In the genomic region with DNA sequence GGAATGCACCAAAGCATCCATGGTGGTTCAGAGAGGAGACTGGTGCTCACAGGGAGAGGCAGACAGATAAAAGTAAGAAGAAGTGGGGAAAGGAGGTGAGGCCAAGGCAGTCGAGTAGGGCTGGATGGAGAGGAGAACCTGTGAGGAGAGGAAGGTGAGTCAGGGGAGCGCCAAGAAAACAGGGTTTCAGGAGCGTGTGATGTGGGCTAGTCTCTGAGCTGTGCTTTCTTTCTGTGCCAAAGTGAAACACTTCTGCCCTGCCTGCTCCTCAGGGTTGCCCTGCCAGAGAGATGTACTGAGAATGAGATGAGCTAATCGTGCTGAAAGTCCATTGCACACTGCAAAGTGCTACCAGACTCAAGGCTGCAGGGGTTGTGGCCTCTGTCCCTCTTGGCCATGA, we compare ENCODE assay signal across 15 cellular contexts.
"Had no signal": no experiment of that assay in that cellular context is flagged by ENCODE, and none has a peak within 500 bp of the region (broad histone marks: within the 10 kb centered on the region; RNA-seq: fewer than 3 reads in every experiment).

No MANE protein-coding gene starts in this region.

- DNase-seq: effector CD8-positive, alpha-beta T cell; heart left ventricle; hippocampal formation; left colon; left ventricle myocardium superior; mesendoderm; naive thymus-derived CD4-positive, alpha-beta T cell; nephron progenitor cell; psoas muscle; right lobe of liver; stimulated activated CD4-positive, alpha-beta T cell treated with anti-CD3 and anti-CD28 coated beads, Interleukin-4, amount 100 ng/mL, for 24 hours; stimulated activated naive B cell treated with anti-CD40 and anti-IgM and Interleukin-4, amounts not matched to agents 10 μg/mL and 1 μg/mL and 100 μg/mL, for 72 hours; trophoblast cell had no signal

- H3K36me3 ChIP-seq: heart left ventricle, neutrophil, right lobe of liver had no signal

- H3K27me3 ChIP-seq: neutrophil, right lobe of liver had no signal

- H3K4me1 ChIP-seq: psoas muscle, right lobe of liver had no signal

- H3K36me3 Mint-ChIP-seq: naive thymus-derived CD4-positive, alpha-beta T cell; stimulated activated naive B cell treated with anti-CD40 and anti-IgM and Interleukin-4, amounts not matched to agents 10 μg/mL and 1 μg/mL and 100 μg/mL, for 72 hours had no signal

- H3K27ac ChIP-seq: coronary artery, heart left ventricle, neutrophil, psoas muscle, right lobe of liver had no signal

- H3K27ac Mint-ChIP-seq: naive thymus-derived CD4-positive, alpha-beta T cell; nephron progenitor cell; stimulated activated naive B cell treated with anti-CD40 and anti-IgM and Interleukin-4, amounts not matched to agents 10 μg/mL and 1 μg/mL and 100 μg/mL, for 72 hours had no signal

- H3K4me3 Mint-ChIP-seq: naive thymus-derived CD4-positive, alpha-beta T cell; nephron progenitor cell; stimulated activated naive B cell treated with anti-CD40 and anti-IgM and Interleukin-4, amounts not matched to agents 10 μg/mL and 1 μg/mL and 100 μg/mL, for 72 hours had no signal

- ATAC-seq: left colon; naive thymus-derived CD4-positive, alpha-beta T cell; psoas muscle; right lobe of liver; stimulated activated naive B cell treated with anti-CD40 and anti-IgM and Interleukin-4, amounts not matched to agents 10 μg/mL and 1 μg/mL and 100 μg/mL, for 72 hours had no signal

- H3K9me3 Mint-ChIP-seq: naive thymus-derived CD4-positive, alpha-beta T cell; nephron progenitor cell; stimulated activated naive B cell treated with anti-CD40 and anti-IgM and Interleukin-4, amounts not matched to agents 10 μg/mL and 1 μg/mL and 100 μg/mL, for 72 hours had no signal

- H3K4me3 ChIP-seq: coronary artery, heart left ventricle, psoas muscle, right lobe of liver had no signal

- H3K9me3 ChIP-seq: heart left ventricle, neutrophil, psoas muscle, right lobe of liver had no signal

- H3K4me1 Mint-ChIP-seq: stimulated activated naive B cell treated with anti-CD40 and anti-IgM and Interleukin-4, amounts not matched to agents 10 μg/mL and 1 μg/mL and 100 μg/mL, for 72 hours had no signal
